15 cellular contexts compared by ENCODE assay signal in the genomic region with DNA sequence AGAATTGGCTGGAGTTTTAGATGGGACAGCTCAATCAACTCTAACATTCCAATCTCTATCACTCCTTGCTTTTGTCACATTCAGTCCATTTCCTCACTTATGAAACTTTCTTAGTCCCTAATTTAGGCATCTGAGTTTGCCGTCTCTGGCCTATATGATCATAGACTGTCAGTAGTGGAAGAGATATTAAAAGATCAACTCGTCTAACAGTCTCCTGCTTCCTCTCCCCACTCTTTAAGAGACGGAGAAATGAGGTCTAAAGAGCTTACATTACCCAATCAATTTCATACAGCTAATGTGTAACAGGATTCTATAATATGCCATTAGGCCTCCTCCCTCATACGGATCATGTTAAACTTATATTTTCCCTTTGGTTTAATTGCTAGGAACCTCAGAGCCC. TPM values are rescaled to one million over a fixed set of nuclear protein-coding genes. Genes with fewer than 3 reads are reported as not detected.
DNase-seq lines count a peak whose midpoint lies in the region; ATAC-seq and TF ChIP-seq lines count a peak whose summit lies in the region.
"Had no signal": no experiment of that assay in that cellular context is flagged by ENCODE, and none has a peak within 500 bp of the region (broad histone marks: within the 10 kb centered on the region; RNA-seq: fewer than 3 reads in every experiment).

No MANE protein-coding gene starts in this region.

- H3K27me3 Mint-ChIP-seq in CD4-positive, alpha-beta memory T cell: no peaks in the 10 kb centered on the region
- H3K27me3 Mint-ChIP-seq in activated T-helper 1 cell treated with anti-CD3 and anti-CD28 coated beads, Interleukin-12 subunit alpha, Interleukin-12 subunit beta, Interleukin-2, Interleukin-4 antibody, amounts not matched to agents 30 ng/mL and 10 ng/mL and 1 ng/mL, durations not matched to agents 14 hours and 24 hours and 36 hours (ENCODE audit: insufficient read depth): no peaks in the 10 kb centered on the region
- H3K27me3 Mint-ChIP-seq in nephron (ENCODE audit: low read depth): peaks cover 14% of the 10 kb centered on the region

- H3K27ac ChIP-seq in CD4-positive, alpha-beta memory T cell (ENCODE audit: low read depth, low read length): no peak overlapping the region
- H3K27ac ChIP-seq in KOPT-K1 (ENCODE audit: low read depth, low read length, poor library complexity, severe bottlenecking) (peak overlapping the region; percentile 99), trophoblast cell (ENCODE audit: low read depth, low read length) (no peak overlapping the region), brain microvascular endothelial cell (no peak overlapping the region)
- H3K27ac ChIP-seq: ovary had no signal

- H3K23ac ChIP-seq in trophoblast cell (ENCODE audit: low read length): no peak overlapping the region

- peak overlapping the region in 1 of 8 donors; percentile 11 for H3K4me3 Mint-ChIP-seq in CD4-positive, alpha-beta memory T cell
- peak overlapping the region; percentile 94 for H3K4me3 Mint-ChIP-seq in activated T-helper 1 cell treated with anti-CD3 and anti-CD28 coated beads, Interleukin-12 subunit alpha, Interleukin-12 subunit beta, Interleukin-2, Interleukin-4 antibody, amounts not matched to agents 30 ng/mL and 10 ng/mL and 1 ng/mL, durations not matched to agents 14 hours and 24 hours and 36 hours
- peak overlapping the region; percentile 96 to 99 (median 97) for H3K4me3 Mint-ChIP-seq in nephron

- no peaks in the 10 kb centered on the region for H3K9me3 ChIP-seq in CD4-positive, alpha-beta memory T cell (ENCODE audit: control insufficient read depth in 1 of 2, low read length in 2 of 2)
- H3K9me3 ChIP-seq in KOPT-K1 (ENCODE audit: insufficient read depth, low read length, poor library complexity, severe bottlenecking) (no peaks in the 10 kb centered on the region), trophoblast cell (ENCODE audit: insufficient read depth, low read depth, low read length) (no peaks in the 10 kb centered on the region)
- H3K9me3 ChIP-seq: breast epithelium, ovary, testis had no signal

- intact Hi-C loops in CD4-positive, alpha-beta memory T cell (cut with micrococcal nuclease): loop anchor here (5.0 kb wide), 1 partner anchor 243 kb away; a partner anchor contains a TSS
- intact Hi-C loops in activated T-helper 1 cell treated with anti-CD3 and anti-CD28 coated beads, Interleukin-12 subunit alpha, Interleukin-12 subunit beta, Interleukin-2, Interleukin-4 antibody, amounts not matched to agents 30 ng/mL and 10 ng/mL and 1 ng/mL, durations not matched to agents 14 hours and 24 hours and 36 hours (cut with micrococcal nuclease): no loop called here

- no peak overlapping the region for H2BK12ac ChIP-seq in trophoblast cell (ENCODE audit: low read length)

- no peaks in the 10 kb centered on the region for H3K79me1 ChIP-seq in trophoblast cell (ENCODE audit: low read length)

- no peak overlapping the region for H2BK5ac ChIP-seq in trophoblast cell (ENCODE audit: low read depth, low read length, poor library complexity)

- H3K27ac Mint-ChIP-seq in CD4-positive, alpha-beta memory T cell: peak overlapping the region in 6 of 7 donors; percentile 98 to 100 (median 100)
- H3K27ac Mint-ChIP-seq in activated T-helper 1 cell treated with anti-CD3 and anti-CD28 coated beads, Interleukin-12 subunit alpha, Interleukin-12 subunit beta, Interleukin-2, Interleukin-4 antibody, amounts not matched to agents 30 ng/mL and 10 ng/mL and 1 ng/mL, durations not matched to agents 14 hours and 24 hours and 36 hours: no peak overlapping the region
- no peak overlapping the region for H3K27ac Mint-ChIP-seq in nephron

- peaks cover 14% of the 10 kb centered on the region for H3K4me1 ChIP-seq in CD4-positive, alpha-beta memory T cell (ENCODE audit: insufficient read depth, low read length)
- H3K4me1 ChIP-seq in trophoblast cell (ENCODE audit: control insufficient read depth in 1 of 2, insufficient read depth in 2 of 2, low read length in 2 of 2): no peaks in the 10 kb centered on the region
- H3K4me1 ChIP-seq: breast epithelium had no signal

- no peak overlapping the region for H3K14ac ChIP-seq in trophoblast cell (ENCODE audit: low read length)

- POLR2A ChIA-PET in CD4-positive, alpha-beta memory T cell (lab: Charles Lee; ENCODE audit: partially characterized antibody): no interaction called here

- no peaks in the 10 kb centered on the region for H3K79me2 ChIP-seq in trophoblast cell (ENCODE audit: control insufficient read depth, insufficient read depth, low read length, poor library complexity)

- CTCF ChIA-PET in CD4-positive, alpha-beta memory T cell (lab: Charles Lee; ENCODE audit: partially characterized antibody): interaction anchor here (1.5 kb wide), 1 partner anchor 99 kb away, joined by 3 read pairs; no protein-coding TSS in a partner anchor

- TF ChIP-seq CTCF in nephron (IDR thresholded peaks at IDR 0.05; ENCODE audit: unreplicated experiment in 3 of 3) (no peak), brain microvascular endothelial cell (IDR thresholded peaks at IDR 0.05; ENCODE audit: low read depth, low read length, missing control alignments) (no peak)

- H3K18ac ChIP-seq in trophoblast cell (ENCODE audit: low read length): no peak overlapping the region

- H4K12ac ChIP-seq in trophoblast cell (ENCODE audit: low read depth, low read length): no peak overlapping the region

- peaks cover 0 to 2% (median 0%) of the 10 kb centered on the region in 8 donors for H3K9me3 Mint-ChIP-seq in CD4-positive, alpha-beta memory T cell
- peaks cover 3% of the 10 kb centered on the region for H3K9me3 Mint-ChIP-seq in activated T-helper 1 cell treated with anti-CD3 and anti-CD28 coated beads, Interleukin-12 subunit alpha, Interleukin-12 subunit beta, Interleukin-2, Interleukin-4 antibody, amounts not matched to agents 30 ng/mL and 10 ng/mL and 1 ng/mL, durations not matched to agents 14 hours and 24 hours and 36 hours
- H3K9me3 Mint-ChIP-seq in nephron: no peaks in the 10 kb centered on the region

- no peaks in the 10 kb centered on the region for H3K36me3 ChIP-seq in CD4-positive, alpha-beta memory T cell (ENCODE audit: insufficient read depth, low read length)
- H3K36me3 ChIP-seq in KOPT-K1 (ENCODE audit: insufficient read depth, low read length) (peaks cover 14% of the 10 kb centered on the region), trophoblast cell (ENCODE audit: control insufficient read depth in 1 of 2, insufficient read depth in 2 of 2, low read length in 2 of 2) (no peaks in the 10 kb centered on the region), brain microvascular endothelial cell (replicated peaks) (no peaks in the 10 kb centered on the region)
- H3K36me3 ChIP-seq: breast epithelium, ovary had no signal

- no peak overlapping the region for H3K4me3 ChIP-seq in CD4-positive, alpha-beta memory T cell (ENCODE audit: low read length in 2 of 2)
- H3K4me3 ChIP-seq in trophoblast cell (ENCODE audit: low read depth, low read length) (no peak overlapping the region), brain microvascular endothelial cell (ENCODE audit: low read depth, low read length) (no peak overlapping the region)

- H3K4ac ChIP-seq in trophoblast cell (ENCODE audit: low read depth, low read length): no peak overlapping the region

- no peak overlapping the region for H4K91ac ChIP-seq in trophoblast cell (ENCODE audit: low read depth, low read length)

- DNase-seq in CD4-positive, alpha-beta memory T cell: no peak
- no peak for DNase-seq in activated T-helper 1 cell treated with anti-CD3 and anti-CD28 coated beads, Interleukin-12 subunit alpha, Interleukin-12 subunit beta, Interleukin-2, Interleukin-4 antibody, amounts not matched to agents 30 ng/mL and 10 ng/mL and 1 ng/mL, durations not matched to agents 14 hours and 24 hours and 36 hours (ENCODE audit: low spot score)
- DNase-seq in trophoblast cell (no peak), brain microvascular endothelial cell (no peak)
- DNase-seq: activated CD4-positive, alpha-beta T cell treated with anti-CD3 and anti-CD28 coated beads, Interleukin-2, amount 50 U/mL, for 48 hours; DMS153; NCI-H1930; ovary; stimulated activated CD4-positive, alpha-beta T cell treated with anti-CD3 and anti-CD28 coated beads, Interleukin-4, amount 100 ng/mL, for 24 hours; testis had no signal

- ATAC-seq in HG03025 (IDR thresholded peaks at IDR 0.05; ENCODE audit: low FRiP score, unreplicated experiment) (no peak), HG03442 (IDR thresholded peaks at IDR 0.05; ENCODE audit: unreplicated experiment) (no peak)

- H2AK5ac ChIP-seq in trophoblast cell (ENCODE audit: low read length): no peak overlapping the region

- H3K4me2 ChIP-seq in trophoblast cell (ENCODE audit: low read length): no peak overlapping the region

- H2AFZ ChIP-seq in trophoblast cell (ENCODE audit: insufficient read depth, low read length, poor library complexity): no peak overlapping the region

- H4K8ac ChIP-seq in trophoblast cell (ENCODE audit: low read depth, low read length): no peak overlapping the region

- in situ Hi-C loops in brain microvascular endothelial cell (cut with HindIII; ENCODE audit: low pct_ligation_motif_present, low sequenced_read_pairs): no loop called here

- H2BK120ac ChIP-seq in trophoblast cell (ENCODE audit: insufficient read depth, low read length, poor library complexity): no peak overlapping the region

- H3K36me3 Mint-ChIP-seq in CD4-positive, alpha-beta memory T cell: peaks cover 4 to 5% of the 10 kb centered on the region in 2 donors
- peaks cover 12% of the 10 kb centered on the region for H3K36me3 Mint-ChIP-seq in activated T-helper 1 cell treated with anti-CD3 and anti-CD28 coated beads, Interleukin-12 subunit alpha, Interleukin-12 subunit beta, Interleukin-2, Interleukin-4 antibody, amounts not matched to agents 30 ng/mL and 10 ng/mL and 1 ng/mL, durations not matched to agents 14 hours and 24 hours and 36 hours (ENCODE audit: low read depth)
- H3K36me3 Mint-ChIP-seq in nephron (ENCODE audit: low read depth): peaks cover 18% of the 10 kb centered on the region

- H3K9ac ChIP-seq in trophoblast cell (ENCODE audit: low read length): no peak overlapping the region

- no CpG with 5 or more reads among the region's 4 CpGs for WGBS in trophoblast cell (ENCODE audit: extremely low coverage, insufficient coverage, insufficient read length)

- H3K27me3 ChIP-seq in CD4-positive, alpha-beta memory T cell (ENCODE audit: insufficient read depth, low read length): no peaks in the 10 kb centered on the region
- H3K27me3 ChIP-seq in trophoblast cell (ENCODE audit: insufficient read depth, low read length) (no peaks in the 10 kb centered on the region), brain microvascular endothelial cell (replicated peaks) (no peaks in the 10 kb centered on the region)
- H3K27me3 ChIP-seq: breast epithelium, ovary, testis had no signal

- H3K4me1 Mint-ChIP-seq in CD4-positive, alpha-beta memory T cell: peaks cover 10 to 26% (median 14%) of the 10 kb centered on the region in 4 donors
- peaks cover 28% of the 10 kb centered on the region for H3K4me1 Mint-ChIP-seq in activated T-helper 1 cell treated with anti-CD3 and anti-CD28 coated beads, Interleukin-12 subunit alpha, Interleukin-12 subunit beta, Interleukin-2, Interleukin-4 antibody, amounts not matched to agents 30 ng/mL and 10 ng/mL and 1 ng/mL, durations not matched to agents 14 hours and 24 hours and 36 hours (ENCODE audit: low read depth)
- H3K4me1 Mint-ChIP-seq in nephron: peaks cover 26% of the 10 kb centered on the region

RNA-seq across cellular contexts. Expression of a gene that starts 6.6 kb away (rescaled TPM):
- total RNA-seq in CD4-positive, alpha-beta memory T cell: 1 to 10 TPM; 6.1 to 6.7 TPM
- 10 to 100 TPM; 16.6 to 22.9 TPM for polyA plus RNA-seq in CD4-positive, alpha-beta memory T cell
- total RNA-seq in activated T-helper 1 cell treated with anti-CD3 and anti-CD28 coated beads, Interleukin-12 subunit alpha, Interleukin-12 subunit beta, Interleukin-2, Interleukin-4 antibody, amounts not matched to agents 30 ng/mL and 10 ng/mL and 1 ng/mL, durations not matched to agents 14 hours and 24 hours and 36 hours: 7.3 and 8.7 TPM in 2 replicates
- polyA plus RNA-seq in trophoblast cell (2013): 2.7 and 3.4 TPM in 2 replicates

Comparison
In these comparisons a context has a peak if more than half of its experiments do, and no peak if none do; other contexts are left out.
1. H3K27ac Mint-ChIP-seq: peak in CD4-positive, alpha-beta memory T cell (6 of 7); none in activated T-helper 1 cell treated with anti-CD3 and anti-CD28 coated beads, Interleukin-12 subunit alpha, Interleukin-12 subunit beta, Interleukin-2, Interleukin-4 antibody, amounts not matched to agents 30 ng/mL and 10 ng/mL and 1 ng/mL, durations not matched to agents 14 hours and 24 hours and 36 hours (single experiment) and nephron (0 of 3).